In the genomic region with DNA sequence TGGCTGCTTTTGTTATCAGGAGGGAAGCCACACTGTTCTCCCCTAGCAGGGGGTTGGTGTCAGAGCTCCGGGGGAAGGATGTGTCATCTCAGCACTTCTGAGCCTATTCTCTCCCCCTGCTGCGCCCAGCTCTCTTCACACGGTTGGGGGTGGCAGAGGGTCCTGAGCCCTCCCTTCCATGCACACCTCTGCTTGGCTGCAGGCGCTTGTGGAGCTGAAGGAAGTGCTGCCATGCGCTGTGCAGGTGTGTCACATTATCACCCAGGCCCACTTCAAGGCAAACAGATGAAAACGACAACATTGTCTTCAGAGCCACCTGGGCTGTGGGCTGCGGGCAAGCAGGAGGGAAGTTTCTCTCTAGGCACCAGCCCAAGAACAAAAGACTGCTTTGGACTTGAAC, we compare ENCODE assay signal across 17 cellular contexts.
"Had no signal": no experiment of that assay in that cellular context is flagged by ENCODE, and none has a peak within 500 bp of the region (broad histone marks: within the 10 kb centered on the region; RNA-seq: fewer than 3 reads in every experiment).

No MANE protein-coding gene starts in this region.

- H3K27me3 Mint-ChIP-seq: type B pancreatic cell had no signal

- H3K4me1 ChIP-seq: colonic mucosa, heart left ventricle, left lung, psoas muscle, spleen had no signal

- H3K36me3 ChIP-seq: colonic mucosa, heart left ventricle, left lung, spleen had no signal

- H3K4me1 Mint-ChIP-seq: natural killer cell had no signal

- H3K9me3 ChIP-seq: colonic mucosa had no signal

- H3K36me3 Mint-ChIP-seq: natural killer cell; stimulated activated naive B cell treated with anti-CD40 and anti-IgM and Interleukin-4, amounts not matched to agents 10 μg/mL and 1 μg/mL and 100 μg/mL, for 72 hours; type B pancreatic cell had no signal

- H3K27me3 ChIP-seq: colonic mucosa had no signal

- ATAC-seq: activated CD8-positive, alpha-beta T cell treated with anti-CD3 and anti-CD28 coated beads for 36 hours; heart left ventricle; left lung; natural killer cell; psoas muscle; sciatic nerve; stimulated activated naive B cell treated with anti-CD40 and anti-IgM and Interleukin-4, amounts not matched to agents 10 μg/mL and 1 μg/mL and 100 μg/mL, for 72 hours had no signal

- H3K9me3 Mint-ChIP-seq: natural killer cell, type B pancreatic cell had no signal

- H3K27ac Mint-ChIP-seq: activated CD8-positive, alpha-beta T cell treated with anti-CD3 and anti-CD28 coated beads for 36 hours; natural killer cell; stimulated activated naive B cell treated with anti-CD40 and anti-IgM and Interleukin-4, amounts not matched to agents 10 μg/mL and 1 μg/mL and 100 μg/mL, for 72 hours; type B pancreatic cell had no signal

- H3K4me3 Mint-ChIP-seq: activated CD8-positive, alpha-beta T cell treated with anti-CD3 and anti-CD28 coated beads for 36 hours; natural killer cell; stimulated activated naive B cell treated with anti-CD40 and anti-IgM and Interleukin-4, amounts not matched to agents 10 μg/mL and 1 μg/mL and 100 μg/mL, for 72 hours; type B pancreatic cell had no signal

- H3K27ac ChIP-seq: colonic mucosa, heart left ventricle, left lung, psoas muscle, spleen, VCaP had no signal

- DNase-seq: activated CD4-positive, alpha-beta T cell treated with anti-CD3 and anti-CD28 coated beads for 4 hours; activated CD8-positive, alpha-beta memory T cell treated with anti-CD3 and anti-CD28 coated beads, Interleukin-2, amount 50 U/mL, for 4 hours; activated CD8-positive, alpha-beta T cell treated with anti-CD3 and anti-CD28 coated beads for 36 hours; activated naive CD4-positive, alpha-beta T cell treated with anti-CD3 and anti-CD28 coated beads, Interleukin-2, amount 50 U/mL, for 16 hours; caudate nucleus; colonic mucosa; heart left ventricle; left lung; natural killer cell; occipital lobe; psoas muscle; spleen; stimulated activated CD4-positive, alpha-beta T cell treated with anti-CD3 and anti-CD28 coated beads, Interleukin-2, amount 100 ng/mL, for 24 hours; stimulated activated naive B cell treated with anti-CD40 and anti-IgM and Interleukin-4, amounts not matched to agents 10 μg/mL and 1 μg/mL and 100 μg/mL, for 72 hours had no signal

- H3K4me3 ChIP-seq: colonic mucosa, heart left ventricle, left lung, psoas muscle, spleen had no signal
